26 cellular contexts compared by ENCODE assay signal in the genomic region with DNA sequence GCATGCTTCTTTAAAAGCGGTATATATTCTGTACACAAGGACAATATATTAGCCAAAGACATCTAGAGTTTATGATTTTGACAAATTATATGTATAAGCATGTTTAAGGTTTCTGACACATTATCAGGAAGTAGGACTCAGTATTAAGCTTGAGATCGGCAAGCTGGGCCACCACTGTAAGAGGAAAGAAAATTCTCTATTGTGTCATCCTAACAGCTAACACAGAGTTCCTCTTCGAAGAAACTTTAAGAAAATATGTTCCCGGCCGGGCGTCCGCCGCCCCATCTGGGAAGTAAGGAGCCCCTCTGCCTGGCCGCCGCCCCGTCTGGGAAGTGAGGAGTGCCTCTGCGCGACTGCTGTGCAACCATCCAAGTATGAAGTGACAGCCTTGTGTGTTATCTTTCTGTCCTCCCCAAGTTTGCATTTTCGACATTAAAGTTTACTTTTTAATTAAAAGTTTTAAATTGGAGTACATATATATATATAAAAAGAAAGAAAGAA.
"Had no signal": no experiment of that assay in that cellular context is flagged by ENCODE, and none has a peak within 500 bp of the region (broad histone marks: within the 10 kb centered on the region; RNA-seq: fewer than 3 reads in every experiment).

No MANE protein-coding gene starts in this region.

- H3K27ac ChIP-seq: ascending aorta, gastroesophageal sphincter, parathyroid adenoma, psoas muscle, testis, transverse colon, uterus, VCaP had no signal

- DNase-seq: activated CD4-positive, alpha-beta T cell treated with anti-CD3 and anti-CD28 coated beads for 48 hours; activated CD4-positive, alpha-beta T cell treated with anti-CD3 and anti-CD28 coated beads, Interleukin-2, amount 50 U/mL, for 48 hours; activated CD8-positive, alpha-beta memory T cell treated with anti-CD3 and anti-CD28 coated beads for 24 hours; activated gamma-delta T cell; activated naive CD4-positive, alpha-beta T cell treated with anti-CD3 and anti-CD28 coated beads, Interleukin-2, amount 10 ng/mL, durations not matched to agents 7 days and 5 days; activated naive CD8-positive, alpha-beta T cell treated with anti-CD3 and anti-CD28 coated beads, Interleukin-2, amount 10 ng/mL, durations not matched to agents 7 days and 5 days; caudate nucleus; cortex of kidney; effector memory CD8-positive, alpha-beta T cell; hippocampal formation; left cardiac atrium; midbrain; naive thymus-derived CD4-positive, alpha-beta T cell; occipital lobe; psoas muscle; stimulated activated CD4-positive, alpha-beta T cell treated with anti-CD3 and anti-CD28 coated beads, Interleukin-2, amount 100 ng/mL, for 48 hours; stimulated activated naive CD4-positive, alpha-beta T cell treated with Interleukin-2 at 50 U/mL for 16 hours; testis; transverse colon; uterus had no signal

- H3K4me1 ChIP-seq: ascending aorta, gastroesophageal sphincter, parathyroid adenoma, testis, transverse colon, uterus had no signal

- H3K36me3 ChIP-seq: ascending aorta, transverse colon, uterus had no signal

- H3K9ac ChIP-seq: parathyroid adenoma had no signal

- H3K4me3 ChIP-seq: ascending aorta, gastroesophageal sphincter, psoas muscle, testis, transverse colon, uterus had no signal

- H2AFZ ChIP-seq: parathyroid adenoma had no signal

- FAIRE-seq: keratinocyte, TTC549 had no signal

- H3K79me2 ChIP-seq: parathyroid adenoma had no signal

- H3K27me3 ChIP-seq: ascending aorta, gastroesophageal sphincter, testis, transverse colon, uterus had no signal

- H3K9me3 ChIP-seq: ascending aorta, gastroesophageal sphincter, psoas muscle, testis, transverse colon, uterus had no signal
